Comparison of ENCODE assay signal across 2 cellular contexts in the genomic region with DNA sequence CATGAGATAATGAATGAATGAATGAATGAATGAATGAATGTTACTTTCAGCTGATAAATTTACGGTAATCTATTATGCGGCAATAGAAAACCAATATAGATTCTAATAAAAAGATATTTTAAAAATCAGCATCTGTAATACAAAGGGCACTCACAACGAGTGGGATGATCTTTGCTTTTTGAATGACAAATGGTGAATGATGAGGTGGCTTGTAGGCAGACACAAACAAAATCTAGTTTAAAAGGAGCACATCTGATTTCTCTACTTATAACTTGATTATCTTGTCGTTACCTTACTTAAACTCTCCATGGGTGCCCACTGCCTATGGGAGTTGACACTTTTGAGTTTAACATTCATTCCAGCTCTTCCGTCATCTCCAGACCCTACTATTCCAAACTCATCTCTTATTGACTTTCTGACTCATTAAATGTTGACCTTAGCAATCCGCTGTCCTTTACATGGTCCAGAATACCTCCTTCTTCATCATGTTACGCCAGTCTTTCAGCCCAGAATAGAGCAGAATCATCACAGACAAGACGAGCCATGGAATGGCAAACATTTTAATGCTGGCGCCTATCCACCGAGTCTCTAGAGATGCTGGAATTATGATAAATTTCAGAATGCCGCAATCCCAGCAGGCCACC.
TF ChIP-seq lines count a peak whose summit lies in the region.

No MANE protein-coding gene starts in this region.

TF ChIP-seq in A549, 52 proteins besides CTCF, POLR2A, EP300 and RAD21 (continued from another document):
- TF ChIP-seq REST (IDR thresholded peaks at IDR 0.05): no peak
- TF ChIP-seq ESRRA (IDR thresholded peaks at IDR 0.05; ENCODE audit: borderline replicate concordance, low read length): 0 out of 2 replicates have a peak, but pooled peaks have one; percentile 18
- 0 out of 2 replicates have a peak, but pooled peaks have one; percentile 10 for TF ChIP-seq NFE2L2 (conservative IDR thresholded peaks at IDR 0.05; ENCODE audit: low read length)
- TF ChIP-seq CBX2 (IDR thresholded peaks at IDR 0.05; ENCODE audit: borderline replicate concordance, low read depth): no peak
- TF ChIP-seq HEYL (CRISPR knock-in tag; IDR thresholded peaks at IDR 0.05): no peak
- no peak for TF ChIP-seq SMC3 (IDR thresholded peaks at IDR 0.05)
- no peak for TF ChIP-seq KDM1A (IDR thresholded peaks at IDR 0.05; ENCODE audit: low read depth)
- no peak for TF ChIP-seq HOXA7 (CRISPR knock-in tag; IDR thresholded peaks at IDR 0.05)
- peak; percentile 44 for TF ChIP-seq MAFK (IDR thresholded peaks at IDR 0.05; ENCODE audit: partially characterized antibody)
- TF ChIP-seq CBX8 (IDR thresholded peaks at IDR 0.05): no peak
- TF ChIP-seq SREBF2 (IDR thresholded peaks at IDR 0.05): no peak
- TF ChIP-seq, protein P1, sequence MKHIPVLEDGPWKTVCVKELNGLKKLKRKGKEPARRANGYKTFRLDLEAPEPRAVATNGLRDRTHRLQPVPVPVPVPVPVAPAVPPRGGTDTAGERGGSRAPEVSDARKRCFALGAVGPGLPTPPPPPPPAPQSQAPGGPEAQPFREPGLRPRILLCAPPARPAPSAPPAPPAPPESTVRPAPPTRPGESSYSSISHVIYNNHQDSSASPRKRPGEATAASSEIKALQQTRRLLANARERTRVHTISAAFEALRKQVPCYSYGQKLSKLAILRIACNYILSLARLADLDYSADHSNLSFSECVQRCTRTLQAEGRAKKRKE (CRISPR knock-in tag; IDR thresholded peaks at IDR 0.05; ENCODE audit: low read depth): no peak
- TF ChIP-seq PHF8 (IDR thresholded peaks at IDR 0.05; ENCODE audit: borderline replicate concordance, low read depth): no peak
- no peak for TF ChIP-seq CHD2 (IDR thresholded peaks at IDR 0.05; ENCODE audit: low read length, partially characterized antibody)
- no peak for TF ChIP-seq BHLHE40 (IDR thresholded peaks at IDR 0.05; ENCODE audit: low read depth, low read length)
- TF ChIP-seq ZSCAN20 (CRISPR knock-in tag; IDR thresholded peaks at IDR 0.05): no peak
- TF ChIP-seq BCL3 (IDR thresholded peaks at IDR 0.05): no peak
- TF ChIP-seq GATA3 (IDR thresholded peaks at IDR 0.05; ENCODE audit: borderline replicate concordance): peak; percentile 49; the same call in 1 of the 2 replicates
- no peak for TF ChIP-seq ZNF302 (CRISPR knock-in tag; IDR thresholded peaks at IDR 0.05)
- TF ChIP-seq POLR2AphosphoS2 (conservative IDR thresholded peaks at IDR 0.05; ENCODE audit: low read length): no peak
- TF ChIP-seq EHF (CRISPR knock-in tag; IDR thresholded peaks at IDR 0.05): no peak
- no peak for TF ChIP-seq CHD4 (IDR thresholded peaks at IDR 0.05; ENCODE audit: borderline replicate concordance)
- no peak for TF ChIP-seq HOXB13 (CRISPR knock-in tag; IDR thresholded peaks at IDR 0.05; ENCODE audit: low read depth)
- no peak for TF ChIP-seq MYC (IDR thresholded peaks at IDR 0.05; ENCODE audit: borderline replicate concordance, low read length)
- no peak for TF ChIP-seq TFCP2L1 (CRISPR knock-in tag; IDR thresholded peaks at IDR 0.05)
- no peak for TF ChIP-seq RNF2 (IDR thresholded peaks at IDR 0.05; ENCODE audit: borderline replicate concordance, low read depth)
- TF ChIP-seq RFX5 (IDR thresholded peaks at IDR 0.05): no peak
- no peak for TF ChIP-seq EHMT2 (IDR thresholded peaks at IDR 0.05; ENCODE audit: low read depth)

TF ChIP-seq in HepG2, 621 proteins besides CTCF, POLR2A, EP300 and RAD21 (continued from another document and continues in another):
- TF ChIP-seq, protein P2, sequence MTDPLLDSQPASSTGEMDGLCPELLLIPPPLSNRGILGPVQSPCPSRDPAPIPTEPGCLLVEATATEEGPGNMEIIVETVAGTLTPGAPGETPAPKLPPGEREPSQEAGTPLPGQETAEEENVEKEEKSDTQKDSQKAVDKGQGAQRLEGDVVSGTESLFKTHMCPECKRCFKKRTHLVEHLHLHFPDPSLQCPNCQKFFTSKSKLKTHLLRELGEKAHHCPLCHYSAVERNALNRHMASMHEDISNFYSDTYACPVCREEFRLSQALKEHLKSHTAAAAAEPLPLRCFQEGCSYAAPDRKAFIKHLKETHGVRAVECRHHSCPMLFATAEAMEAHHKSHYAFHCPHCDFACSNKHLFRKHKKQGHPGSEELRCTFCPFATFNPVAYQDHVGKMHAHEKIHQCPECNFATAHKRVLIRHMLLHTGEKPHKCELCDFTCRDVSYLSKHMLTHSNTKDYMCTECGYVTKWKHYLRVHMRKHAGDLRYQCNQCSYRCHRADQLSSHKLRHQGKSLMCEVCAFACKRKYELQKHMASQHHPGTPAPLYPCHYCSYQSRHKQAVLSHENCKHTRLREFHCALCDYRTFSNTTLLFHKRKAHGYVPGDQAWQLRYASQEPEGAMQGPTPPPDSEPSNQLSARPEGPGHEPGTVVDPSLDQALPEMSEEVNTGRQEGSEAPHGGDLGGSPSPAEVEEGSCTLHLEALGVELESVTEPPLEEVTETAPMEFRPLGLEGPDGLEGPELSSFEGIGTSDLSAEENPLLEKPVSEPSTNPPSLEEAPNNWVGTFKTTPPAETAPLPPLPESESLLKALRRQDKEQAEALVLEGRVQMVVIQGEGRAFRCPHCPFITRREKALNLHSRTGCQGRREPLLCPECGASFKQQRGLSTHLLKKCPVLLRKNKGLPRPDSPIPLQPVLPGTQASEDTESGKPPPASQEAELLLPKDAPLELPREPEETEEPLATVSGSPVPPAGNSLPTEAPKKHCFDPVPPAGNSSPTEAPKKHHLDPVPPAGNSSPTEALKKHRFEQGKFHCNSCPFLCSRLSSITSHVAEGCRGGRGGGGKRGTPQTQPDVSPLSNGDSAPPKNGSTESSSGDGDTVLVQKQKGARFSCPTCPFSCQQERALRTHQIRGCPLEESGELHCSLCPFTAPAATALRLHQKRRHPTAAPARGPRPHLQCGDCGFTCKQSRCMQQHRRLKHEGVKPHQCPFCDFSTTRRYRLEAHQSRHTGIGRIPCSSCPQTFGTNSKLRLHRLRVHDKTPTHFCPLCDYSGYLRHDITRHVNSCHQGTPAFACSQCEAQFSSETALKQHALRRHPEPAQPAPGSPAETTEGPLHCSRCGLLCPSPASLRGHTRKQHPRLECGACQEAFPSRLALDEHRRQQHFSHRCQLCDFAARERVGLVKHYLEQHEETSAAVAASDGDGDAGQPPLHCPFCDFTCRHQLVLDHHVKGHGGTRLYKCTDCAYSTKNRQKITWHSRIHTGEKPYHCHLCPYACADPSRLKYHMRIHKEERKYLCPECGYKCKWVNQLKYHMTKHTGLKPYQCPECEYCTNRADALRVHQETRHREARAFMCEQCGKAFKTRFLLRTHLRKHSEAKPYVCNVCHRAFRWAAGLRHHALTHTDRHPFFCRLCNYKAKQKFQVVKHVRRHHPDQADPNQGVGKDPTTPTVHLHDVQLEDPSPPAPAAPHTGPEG (CRISPR knock-in tag; IDR thresholded peaks at IDR 0.05): no peak
- TF ChIP-seq KAT8 (CRISPR knock-in tag; IDR thresholded peaks at IDR 0.05): peak; percentile 59
- 0 out of 2 replicates have a peak, but pooled peaks have one; percentile 55 for TF ChIP-seq ARID3A (IDR thresholded peaks at IDR 0.05; ENCODE audit: low read depth, low read length)
- TF ChIP-seq NCOR1 (IDR thresholded peaks at IDR 0.05; ENCODE audit: borderline replicate concordance, low read length): no peak
- TF ChIP-seq STAG1 (CRISPR knock-in tag; IDR thresholded peaks at IDR 0.05): peak; percentile 11; the same call in 1 of the 2 replicates
- TF ChIP-seq, protein P3, sequence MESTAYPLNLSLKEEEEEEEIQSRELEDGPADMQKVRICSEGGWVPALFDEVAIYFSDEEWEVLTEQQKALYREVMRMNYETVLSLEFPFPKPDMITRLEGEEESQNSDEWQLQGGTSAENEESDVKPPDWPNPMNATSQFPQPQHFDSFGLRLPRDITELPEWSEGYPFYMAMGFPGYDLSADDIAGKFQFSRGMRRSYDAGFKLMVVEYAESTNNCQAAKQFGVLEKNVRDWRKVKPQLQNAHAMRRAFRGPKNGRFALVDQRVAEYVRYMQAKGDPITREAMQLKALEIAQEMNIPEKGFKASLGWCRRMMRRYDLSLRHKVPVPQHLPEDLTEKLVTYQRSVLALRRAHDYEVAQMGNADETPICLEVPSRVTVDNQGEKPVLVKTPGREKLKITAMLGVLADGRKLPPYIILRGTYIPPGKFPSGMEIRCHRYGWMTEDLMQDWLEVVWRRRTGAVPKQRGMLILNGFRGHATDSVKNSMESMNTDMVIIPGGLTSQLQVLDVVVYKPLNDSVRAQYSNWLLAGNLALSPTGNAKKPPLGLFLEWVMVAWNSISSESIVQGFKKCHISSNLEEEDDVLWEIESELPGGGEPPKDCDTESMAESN (CRISPR knock-in tag; conservative IDR thresholded peaks at IDR 0.05): no peak
- no peak for TF ChIP-seq ZNF547 (CRISPR knock-in tag; IDR thresholded peaks at IDR 0.05)
- TF ChIP-seq YEATS2 (CRISPR knock-in tag; IDR thresholded peaks at IDR 0.05; ENCODE audit: borderline replicate concordance): no peak
- TF ChIP-seq PPARG (CRISPR knock-in tag; conservative IDR thresholded peaks at IDR 0.05): 0 out of 2 replicates have a peak, but pooled peaks have one; percentile 31
- peak; percentile 61; the same call in 1 of the 2 replicates for TF ChIP-seq LCORL (IDR thresholded peaks at IDR 0.05)
- TF ChIP-seq LCORL (CRISPR knock-in tag; IDR thresholded peaks at IDR 0.05): 0 out of 2 replicates have a peak, but pooled peaks have one; percentile 21
- TF ChIP-seq RARA (CRISPR knock-in tag; IDR thresholded peaks at IDR 0.05): peak; percentile 55; the same call in 1 of the 2 replicates
- TF ChIP-seq, protein P4, sequence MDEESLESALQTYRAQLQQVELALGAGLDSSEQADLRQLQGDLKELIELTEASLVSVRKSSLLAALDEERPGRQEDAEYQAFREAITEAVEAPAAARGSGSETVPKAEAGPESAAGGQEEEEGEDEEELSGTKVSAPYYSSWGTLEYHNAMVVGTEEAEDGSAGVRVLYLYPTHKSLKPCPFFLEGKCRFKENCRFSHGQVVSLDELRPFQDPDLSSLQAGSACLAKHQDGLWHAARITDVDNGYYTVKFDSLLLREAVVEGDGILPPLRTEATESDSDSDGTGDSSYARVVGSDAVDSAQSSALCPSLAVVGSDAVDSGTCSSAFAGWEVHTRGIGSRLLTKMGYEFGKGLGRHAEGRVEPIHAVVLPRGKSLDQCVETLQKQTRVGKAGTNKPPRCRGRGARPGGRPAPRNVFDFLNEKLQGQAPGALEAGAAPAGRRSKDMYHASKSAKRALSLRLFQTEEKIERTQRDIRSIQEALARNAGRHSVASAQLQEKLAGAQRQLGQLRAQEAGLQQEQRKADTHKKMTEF (CRISPR knock-in tag; IDR thresholded peaks at IDR 0.05): peak; percentile 62; the same call in 1 of the 2 replicates
- TF ChIP-seq, protein P5, sequence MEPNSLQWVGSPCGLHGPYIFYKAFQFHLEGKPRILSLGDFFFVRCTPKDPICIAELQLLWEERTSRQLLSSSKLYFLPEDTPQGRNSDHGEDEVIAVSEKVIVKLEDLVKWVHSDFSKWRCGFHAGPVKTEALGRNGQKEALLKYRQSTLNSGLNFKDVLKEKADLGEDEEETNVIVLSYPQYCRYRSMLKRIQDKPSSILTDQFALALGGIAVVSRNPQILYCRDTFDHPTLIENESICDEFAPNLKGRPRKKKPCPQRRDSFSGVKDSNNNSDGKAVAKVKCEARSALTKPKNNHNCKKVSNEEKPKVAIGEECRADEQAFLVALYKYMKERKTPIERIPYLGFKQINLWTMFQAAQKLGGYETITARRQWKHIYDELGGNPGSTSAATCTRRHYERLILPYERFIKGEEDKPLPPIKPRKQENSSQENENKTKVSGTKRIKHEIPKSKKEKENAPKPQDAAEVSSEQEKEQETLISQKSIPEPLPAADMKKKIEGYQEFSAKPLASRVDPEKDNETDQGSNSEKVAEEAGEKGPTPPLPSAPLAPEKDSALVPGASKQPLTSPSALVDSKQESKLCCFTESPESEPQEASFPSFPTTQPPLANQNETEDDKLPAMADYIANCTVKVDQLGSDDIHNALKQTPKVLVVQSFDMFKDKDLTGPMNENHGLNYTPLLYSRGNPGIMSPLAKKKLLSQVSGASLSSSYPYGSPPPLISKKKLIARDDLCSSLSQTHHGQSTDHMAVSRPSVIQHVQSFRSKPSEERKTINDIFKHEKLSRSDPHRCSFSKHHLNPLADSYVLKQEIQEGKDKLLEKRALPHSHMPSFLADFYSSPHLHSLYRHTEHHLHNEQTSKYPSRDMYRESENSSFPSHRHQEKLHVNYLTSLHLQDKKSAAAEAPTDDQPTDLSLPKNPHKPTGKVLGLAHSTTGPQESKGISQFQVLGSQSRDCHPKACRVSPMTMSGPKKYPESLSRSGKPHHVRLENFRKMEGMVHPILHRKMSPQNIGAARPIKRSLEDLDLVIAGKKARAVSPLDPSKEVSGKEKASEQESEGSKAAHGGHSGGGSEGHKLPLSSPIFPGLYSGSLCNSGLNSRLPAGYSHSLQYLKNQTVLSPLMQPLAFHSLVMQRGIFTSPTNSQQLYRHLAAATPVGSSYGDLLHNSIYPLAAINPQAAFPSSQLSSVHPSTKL (CRISPR knock-in tag; IDR thresholded peaks at IDR 0.05): peak; percentile 91
- TF ChIP-seq MAFK (conservative IDR thresholded peaks at IDR 0.05 in 1 of 2, IDR thresholded peaks at IDR 0.05 in 1 of 2; ENCODE audit: low read length in 2 of 2): 0 out of 4 replicates have a peak, but pooled peaks of 1 of the 2 experiments have one; percentile 14
- peak; percentile 99 for TF ChIP-seq FOXA3 (CRISPR knock-in tag; IDR thresholded peaks at IDR 0.05)
- TF ChIP-seq RXRB (CRISPR knock-in tag; IDR thresholded peaks at IDR 0.05; ENCODE audit: borderline replicate concordance): peak; percentile 66; the same call in 1 of the 2 replicates
- TF ChIP-seq SOX5 (CRISPR knock-in tag; IDR thresholded peaks at IDR 0.05; ENCODE audit: borderline replicate concordance): peak; percentile 33; the same call in 1 of the 2 replicates
- 0 out of 2 replicates have a peak, but pooled peaks have one; percentile 6 for TF ChIP-seq HNF4A (CRISPR knock-in tag; IDR thresholded peaks at IDR 0.05)
- peak; percentile 84; the same call in 1 of the 2 replicates for TF ChIP-seq ZKSCAN5 (CRISPR knock-in tag; IDR thresholded peaks at IDR 0.05)
- peak; percentile 73; the same call in 1 of the 2 replicates for TF ChIP-seq MIXL1 (CRISPR knock-in tag; IDR thresholded peaks at IDR 0.05)
- no peak; the same call in 1 of the 2 replicates for TF ChIP-seq SIX1 (CRISPR knock-in tag; IDR thresholded peaks at IDR 0.05; ENCODE audit: borderline replicate concordance)
- peak; percentile 95 for TF ChIP-seq FOSL1 (CRISPR knock-in tag; IDR thresholded peaks at IDR 0.05; ENCODE audit: borderline replicate concordance)
